In the genomic region with DNA sequence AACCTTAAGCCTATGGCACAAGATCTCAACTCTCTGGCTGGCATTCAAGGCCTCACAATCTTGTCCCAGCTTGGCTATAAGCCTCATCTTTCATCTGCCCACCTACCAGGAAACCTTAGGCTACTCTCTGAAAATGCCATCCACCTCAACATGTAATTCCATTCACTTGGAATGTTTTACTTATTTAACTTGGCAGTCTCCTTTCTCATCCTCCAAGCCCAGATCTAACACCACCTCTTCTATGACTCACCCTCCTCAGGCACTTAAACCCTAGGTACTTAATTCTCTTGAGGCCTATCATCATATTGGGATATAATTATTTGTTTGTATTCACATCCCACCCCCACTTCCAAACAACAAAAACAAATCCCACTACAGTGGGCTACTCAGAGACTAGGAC, we compare ENCODE assay signal across 20 cellular contexts. TPM values are rescaled to one million over a fixed set of nuclear protein-coding genes. Genes with fewer than 3 reads are reported as not detected.
DNase-seq lines count a peak whose midpoint lies in the region; ATAC-seq and TF ChIP-seq lines count a peak whose summit lies in the region.
"Had no signal": no experiment of that assay in that cellular context is flagged by ENCODE, and none has a peak within 500 bp of the region (broad histone marks: within the 10 kb centered on the region; RNA-seq: fewer than 3 reads in every experiment).

No MANE protein-coding gene starts in this region.

- POLR2A ChIA-PET in CD8-positive, alpha-beta memory T cell (lab: Charles Lee): no interaction called here

- H3K27me3 ChIP-seq in lower lobe of right lung (ENCODE audit: low read depth): no peaks in the 10 kb centered on the region
- no peaks in the 10 kb centered on the region for H3K27me3 ChIP-seq in dorsolateral prefrontal cortex
- no peaks in the 10 kb centered on the region for H3K27me3 ChIP-seq in CD8-positive, alpha-beta memory T cell (ENCODE audit: insufficient read depth, low read length, poor library complexity, severe bottlenecking)
- H3K27me3 ChIP-seq: SJCRH30 had no signal

- CTCF ChIA-PET in CD8-positive, alpha-beta memory T cell (lab: Charles Lee): no interaction called here

- H3K36me3 Mint-ChIP-seq in T-helper 17 cell (ENCODE audit: low read depth): peaks cover 11% of the 10 kb centered on the region
- H3K36me3 Mint-ChIP-seq in CD8-positive, alpha-beta memory T cell: peaks cover 12 to 61% (median 28%) of the 10 kb centered on the region in 3 donors

- peaks cover 44% of the 10 kb centered on the region for H3K36me3 ChIP-seq in lower lobe of right lung
- no peaks in the 10 kb centered on the region for H3K36me3 ChIP-seq in CD8-positive, alpha-beta memory T cell (ENCODE audit: insufficient read depth, low read length)

- H3K4me3 ChIP-seq in lower lobe of right lung: no peak overlapping the region
- no peak overlapping the region for H3K4me3 ChIP-seq in dorsolateral prefrontal cortex
- no peak overlapping the region for H3K4me3 ChIP-seq in CD8-positive, alpha-beta memory T cell (ENCODE audit: low read length)
- H3K4me3 ChIP-seq: SJCRH30 had no signal

- DNase-seq in GM03348 (ENCODE audit: low spot score) (peak; percentile 11), T-helper 17 cell (no peak), epithelial cell of prostate (ENCODE audit: low read depth, low spot score) (peak; percentile 8), lower lobe of right lung (no peak), dorsolateral prefrontal cortex (no peak), iPS-NIHi11 (ENCODE audit: low spot score) (no peak)
- no peak for DNase-seq in CD8-positive, alpha-beta memory T cell
- DNase-seq: ACHN; CD4-positive, alpha-beta T cell; HFFc6; MM.1S; NCI-H1105 treated with DMSO at 0.1 percent for 48 hours; NCI-H187 treated with DMSO at 0.1 percent for 48 hours; NCI-H526; SJCRH30 had no signal

- H3K4me1 Mint-ChIP-seq in T-helper 17 cell: peaks cover 3% of the 10 kb centered on the region
- no peaks in the 10 kb centered on the region for H3K4me1 Mint-ChIP-seq in CD8-positive, alpha-beta memory T cell
- H3K4me1 Mint-ChIP-seq: B cell had no signal

- H3K9me3 Mint-ChIP-seq in CD8-positive, alpha-beta memory T cell: peaks cover 0 to 2% (median 0%) of the 10 kb centered on the region in 5 donors
- H3K9me3 Mint-ChIP-seq: CD4-positive, alpha-beta T cell; HFFc6 had no signal

- peak overlapping the region; percentile 53 for H3K27ac Mint-ChIP-seq in T-helper 17 cell
- H3K27ac Mint-ChIP-seq in CD8-positive, alpha-beta memory T cell: peak overlapping the region in 1 of 8 donors; percentile 37
- H3K27ac Mint-ChIP-seq: B cell; CD4-positive, alpha-beta T cell; HFFc6 had no signal

- H3K4me3 Mint-ChIP-seq in T-helper 17 cell: no peak overlapping the region
- H3K4me3 Mint-ChIP-seq in CD8-positive, alpha-beta memory T cell: no peak overlapping the region
- H3K4me3 Mint-ChIP-seq: B cell; CD4-positive, alpha-beta T cell; HFFc6 had no signal

- intact Hi-C loops in lower lobe of right lung (cut with DNase I): no loop called here
- intact Hi-C loops in dorsolateral prefrontal cortex (cut with DNase I): no loop called here

- H3K9me3 ChIP-seq in T-helper 17 cell (ENCODE audit: control insufficient read depth, low read length, poor library complexity, severe bottlenecking) (no peaks in the 10 kb centered on the region), lower lobe of right lung (no peaks in the 10 kb centered on the region)
- H3K9me3 ChIP-seq in CD8-positive, alpha-beta memory T cell (ENCODE audit: low read length): no peaks in the 10 kb centered on the region
- H3K9me3 ChIP-seq: SJCRH30 had no signal

- H3K27me3 Mint-ChIP-seq in T-helper 17 cell: no peaks in the 10 kb centered on the region
- H3K27me3 Mint-ChIP-seq in CD8-positive, alpha-beta memory T cell: no peaks in the 10 kb centered on the region
- H3K27me3 Mint-ChIP-seq: B cell; CD4-positive, alpha-beta T cell had no signal

- H3K27ac ChIP-seq in epithelial cell of prostate (no peak overlapping the region), lower lobe of right lung (no peak overlapping the region), dorsolateral prefrontal cortex (no peak overlapping the region)
- no peak overlapping the region for H3K27ac ChIP-seq in CD8-positive, alpha-beta memory T cell (ENCODE audit: low read depth, low read length)
- H3K27ac ChIP-seq: KMS-11, RWPE1, SJCRH30 had no signal

- TF ChIP-seq CTCF in lower lobe of right lung (IDR thresholded peaks at IDR 0.05) (no peak), dorsolateral prefrontal cortex (IDR thresholded peaks at IDR 0.05 in 54 of 56, conservative IDR thresholded peaks at IDR 0.05 in 2 of 56; ENCODE audit: low read depth in 1 of 56, partially characterized antibody in 56 of 56) (no peak)

- no peaks in the 10 kb centered on the region for H3K4me1 ChIP-seq in lower lobe of right lung
- no peaks in the 10 kb centered on the region for H3K4me1 ChIP-seq in CD8-positive, alpha-beta memory T cell (ENCODE audit: insufficient read depth, low read length)
- H3K4me1 ChIP-seq: SJCRH30 had no signal

- ATAC-seq in T-helper 17 cell: no peak
- ATAC-seq in lower lobe of right lung: peak; percentile 32 to 67
- no peak for ATAC-seq in HG03460 (IDR thresholded peaks at IDR 0.05; ENCODE audit: unreplicated experiment)

RNA-seq across cellular contexts. Expression of a gene that starts 15.0 kb away (rescaled TPM):
- total RNA-seq in T-helper 17 cell: 1 to 10 TPM; 5.5 to 7.7 TPM
- 19.1 TPM for total RNA-seq in lower lobe of right lung
- 10 to 100 TPM in 11 of 120 experiments, 1 to 10 TPM in 109; 3.1 to 18.7 (median 6.9) TPM for total RNA-seq in dorsolateral prefrontal cortex
- 10 to 100 TPM; 16.7 to 17.8 TPM for total RNA-seq in CD8-positive, alpha-beta memory T cell
- 12.9 TPM for polyA plus RNA-seq in CD8-positive, alpha-beta memory T cell
- total RNA-seq: OCI-LY7 had no signal

RNA-seq across cellular contexts. Expression of a gene that starts 15.8 kb away (rescaled TPM):
- total RNA-seq in T-helper 17 cell: 1 to 10 TPM in 1 of 2 donors, under 1 TPM in 1; 0.96 to 1.7 TPM
- total RNA-seq in lower lobe of right lung: 1.3 TPM
- total RNA-seq in dorsolateral prefrontal cortex: 1 to 10 TPM in 77 of 120 experiments, under 1 TPM in 36, not detected in 7; 0.21 to 4.2 (median 1.4) TPM
- total RNA-seq in CD8-positive, alpha-beta memory T cell: 1 to 10 TPM in 1 of 2 experiments, under 1 TPM in 1; 0.64 to 1.1 TPM
- 0.78 TPM for polyA plus RNA-seq in CD8-positive, alpha-beta memory T cell

Comparison
In these comparisons a context has a peak if more than half of its experiments do, and no peak if none do; other contexts are left out.
1. DNase-seq: peak in GM03348 (single experiment) and epithelial cell of prostate (single experiment); none in T-helper 17 cell (0 of 3), lower lobe of right lung (single experiment), dorsolateral prefrontal cortex (0 of 10), CD8-positive, alpha-beta memory T cell (0 of 5) and iPS-NIHi11 (single experiment).
2. ATAC-seq: peak in lower lobe of right lung (2 of 2); none in T-helper 17 cell (single experiment) and HG03460 (single experiment).